ENCODE assay signal across 1 cellular context in genomic region chr7:101669307-101669706, GRCh38.
TF ChIP-seq lines count a peak whose summit lies in the region.

No MANE protein-coding gene starts in this region.

TF ChIP-seq in K562, 482 proteins besides CTCF, POLR2A, EP300 and RAD21:
- TF ChIP-seq BCOR (IDR thresholded peaks at IDR 0.05), result 0 out of 2 replicates have a peak, but pooled peaks have one; percentile 22
- TF ChIP-seq ZNF3 (CRISPR knock-in tag; IDR thresholded peaks at IDR 0.05), result no peak
- no peak for TF ChIP-seq ARID2 (IDR thresholded peaks at IDR 0.05)
- peak; percentile 21 for TF ChIP-seq ZFP36 (IDR thresholded peaks at IDR 0.05; ENCODE audit: low read depth, low read length, partially characterized antibody)
